In genomic region chr10:11553773-11554381, GRCh38 we compare ENCODE assay signal across 10 cellular contexts. TPM values are rescaled to one million over a fixed set of nuclear protein-coding genes. Genes with fewer than 3 reads are reported as not detected.
DNase-seq lines count a peak whose midpoint lies in the region; ATAC-seq, FAIRE-seq and TF ChIP-seq lines count a peak whose summit lies in the region.
"Had no signal": no experiment of that assay in that cellular context is flagged by ENCODE, and none has a peak within 500 bp of the region (broad histone marks: within the 10 kb centered on the region; RNA-seq: fewer than 3 reads in every experiment).

No MANE protein-coding gene starts in this region.

- no peak overlapping the region for H3K4me3 Mint-ChIP-seq in type B pancreatic cell
- H3K4me3 Mint-ChIP-seq: central memory CD8-positive, alpha-beta T cell had no signal

- TF ChIP-seq EP300 in HepG2 (IDR thresholded peaks at IDR 0.05; ENCODE audit: low read depth in 2 of 2, low read length in 2 of 2) = no peak
- TF ChIP-seq EP300 in HepG2 (CRISPR knock-in tag; IDR thresholded peaks at IDR 0.05; ENCODE audit: borderline replicate concordance) = no peak

- TF ChIP-seq POLR2A in right lobe of liver (IDR thresholded peaks at IDR 0.05) (no peak), HepG2 (IDR thresholded peaks at IDR 0.05; ENCODE audit: insufficient read depth in 1 of 2, low read depth in 2 of 2, low read length in 2 of 2) (no peak)

- H3K27me3 Mint-ChIP-seq in type B pancreatic cell = no peaks in the 10 kb centered on the region

- WGBS in right lobe of liver (ENCODE audit: insufficient coverage, low coverage, low lambda C conversion rate, missing lambda C conversion rate) = 85% methylated on average over 6 of the region's 6 CpGs
- WGBS in HepG2 (ENCODE audit: low lambda C conversion rate) = 84% methylated on average over 6 of the region's 6 CpGs

- no TSS peak for BruUV-seq in HepG2 (replicated peaks; lab: Mats Ljungman, UMichigan)

- no peak for FAIRE-seq in HepG2 (lab: Jason Lieb, UNC)

- H3K36me3 ChIP-seq in right lobe of liver (no peaks in the 10 kb centered on the region), HepG2 (replicated peaks in 1 of 2; ENCODE audit: control insufficient read depth in 1 of 2, insufficient read depth in 2 of 2, low read length in 2 of 2) (no peaks in the 10 kb centered on the region), brain microvascular endothelial cell (replicated peaks) (no peaks in the 10 kb centered on the region)

- H3K4me1 ChIP-seq in right lobe of liver (no peaks in the 10 kb centered on the region), HepG2 (ENCODE audit: insufficient read depth, low read length) (peaks cover 28% of the 10 kb centered on the region)

- intact Hi-C loops in right lobe of liver (cut with DNase I) = no loop called here
- intact Hi-C loops in HepG2 (cut with micrococcal nuclease; ENCODE audit: unreplicated experiment) = no loop called here

- H3K27ac ChIP-seq in right lobe of liver (no peak overlapping the region), HepG2 (ENCODE audit: extremely low read length, insufficient read depth, low read length) (no peak overlapping the region), brain microvascular endothelial cell (no peak overlapping the region)

- no peak overlapping the region for H3K4me2 ChIP-seq in HepG2 (ENCODE audit: low read depth, low read length)

- CTCF ChIA-PET in HepG2 (lab: Yijun Ruan, JAX; ENCODE audit: low intra/inter-chr PET ratio, low total read pairs) = no interaction called here

- no peak overlapping the region for H2AFZ ChIP-seq in HepG2 (ENCODE audit: low read length)

- POLR2A ChIA-PET in HepG2 (lab: Yijun Ruan, JAX) = interaction anchor here (0.6 kb wide), 1 partner anchor 8 kb away, joined by 3 read pairs; no protein-coding TSS in a partner anchor

- no peak for TF ChIP-seq CTCF in right lobe of liver (IDR thresholded peaks at IDR 0.05)
- TF ChIP-seq CTCF in HepG2 (CRISPR knock-in tag; IDR thresholded peaks at IDR 0.05) = no peak
- TF ChIP-seq CTCF in type B pancreatic cell (conservative IDR thresholded peaks at IDR 0.05) = no peak
- TF ChIP-seq CTCF in brain microvascular endothelial cell (IDR thresholded peaks at IDR 0.05; ENCODE audit: low read depth, low read length, missing control alignments) = no peak

- H3K9me3 Mint-ChIP-seq in type B pancreatic cell = peaks cover 15% of the 10 kb centered on the region
- H3K9me3 Mint-ChIP-seq: central memory CD8-positive, alpha-beta T cell had no signal

- DNase-seq in right lobe of liver = no peak
- DNase-seq in HepG2 (ENCODE audit: low spot score) = no peak
- peak; percentile 47 for DNase-seq in MV-4-11 (lab: John Stamatoyannopoulos, UW)
- no peak for DNase-seq in type B pancreatic cell (ENCODE audit: extremely low spot score, unreplicated experiment)
- no peak for DNase-seq in NCI-H2081 (lab: John Stamatoyannopoulos, UW)
- DNase-seq in NCI-H345 treated with DMSO at 0.1 percent for 48 hours (lab: John Stamatoyannopoulos, UW; ENCODE audit: unreplicated experiment) = no peak
- DNase-seq in brain microvascular endothelial cell = no peak
- DNase-seq: left cardiac atrium had no signal

- peaks cover 84% of the 10 kb centered on the region for H3K79me2 ChIP-seq in HepG2 (ENCODE audit: insufficient read depth, low read length)

- in situ Hi-C loops in HepG2 (cut with HindIII; ENCODE audit: extremely low pct_ligation_motif_present, low pct_unique_long_range_greater_than_20kb) = no loop called here
- in situ Hi-C loops in brain microvascular endothelial cell (cut with HindIII; ENCODE audit: low pct_ligation_motif_present, low sequenced_read_pairs) = no loop called here

- H3K9me3 ChIP-seq in right lobe of liver = no peaks in the 10 kb centered on the region
- H3K9me3 ChIP-seq in HepG2 (ENCODE audit: low read length) = no peaks in the 10 kb centered on the region

- no peak for TF ChIP-seq RAD21 in HepG2 (CRISPR knock-in tag; IDR thresholded peaks at IDR 0.05)

- ATAC-seq in right lobe of liver (peak in 3 of 4 donors; percentile 15 to 56 (median 28)), HepG2 (no peak), HG02759 (IDR thresholded peaks at IDR 0.05; ENCODE audit: unreplicated experiment) (peak; percentile 88)
- ATAC-seq: left cardiac atrium had no signal

- H3K36me3 Mint-ChIP-seq in type B pancreatic cell = peaks cover 12% of the 10 kb centered on the region

- H3K27ac Mint-ChIP-seq in type B pancreatic cell = peak overlapping the region; percentile 60

- H4K20me1 ChIP-seq in HepG2 (ENCODE audit: insufficient read depth, low read length) = no peaks in the 10 kb centered on the region; the same call in 1 of the 2 replicates

- no peak overlapping the region for H3K4me3 ChIP-seq in right lobe of liver
- no peak overlapping the region for H3K4me3 ChIP-seq in HepG2 (replicated peaks in 1 of 3; ENCODE audit: insufficient read depth in 1 of 3, low read depth in 2 of 3, low read length in 3 of 3)
- H3K4me3 ChIP-seq in brain microvascular endothelial cell (ENCODE audit: low read depth, low read length) = no peak overlapping the region

- H3K27me3 ChIP-seq in right lobe of liver (no peaks in the 10 kb centered on the region), HepG2 (ENCODE audit: control insufficient read depth in 1 of 2, insufficient read depth in 2 of 2, low read length in 2 of 2) (no peaks in the 10 kb centered on the region), brain microvascular endothelial cell (replicated peaks) (no peaks in the 10 kb centered on the region)

- no peaks in the 10 kb centered on the region for H3K4me1 Mint-ChIP-seq in type B pancreatic cell (ENCODE audit: unreplicated experiment)
- H3K4me1 Mint-ChIP-seq: central memory CD8-positive, alpha-beta T cell had no signal

- H3K9ac ChIP-seq in HepG2 (ENCODE audit: insufficient read depth, low read depth, low read length) = no peak overlapping the region

TF ChIP-seq in HepG2, 621 proteins besides CTCF, POLR2A, EP300 and RAD21 (continues in another document):
- TF ChIP-seq ATF2 (CRISPR knock-in tag; IDR thresholded peaks at IDR 0.05) (no peak), TEAD3 (CRISPR knock-in tag; optimal IDR thresholded peaks at IDR 0.05; ENCODE audit: borderline replicate concordance) (no peak), AGO1 (IDR thresholded peaks at IDR 0.05; ENCODE audit: low read depth, low read length, poor library complexity, severe bottlenecking) (no peak), E2F2 (CRISPR knock-in tag; IDR thresholded peaks at IDR 0.05; ENCODE audit: borderline replicate concordance) (no peak)

RNA-seq across cellular contexts. Expression of gene USP6NL, which starts 57.6 kb away (rescaled TPM):
- total RNA-seq in right lobe of liver = 10 to 100 TPM in 5 of 6 experiments, 1 to 10 TPM in 1; 8.4 to 15.3 (median 11.5) TPM
- 22.9 and 26.2 TPM in 2 replicates for total RNA-seq in HepG2 (2016; rRNA removed; fragmentation: Illumina TruSeq; extraction: Trizol)
- 6.3 and 6.6 TPM in 2 replicates for total RNA-seq in HepG2 (2016; cell fraction: cytosol; rRNA removed; fragmentation: Illumina TruSeq; extraction: Trizol; ENCODE audit: low read depth)
- 22.4 and 23.0 TPM in 2 replicates for total RNA-seq in HepG2 (2016; cell fraction: insoluble cytoplasmic fraction; rRNA removed; fragmentation: Illumina TruSeq; extraction: Trizol)
- total RNA-seq in HepG2 (2016; cell fraction: membrane; rRNA removed; fragmentation: Illumina TruSeq; extraction: Trizol) = 19.5 and 20.2 TPM in 2 replicates
- 24.0 and 25.4 TPM in 2 replicates for total RNA-seq in HepG2 (2016; cell fraction: nucleus; rRNA removed; fragmentation: Illumina TruSeq; extraction: Trizol)
- 10.0 and 10.5 TPM in 2 replicates for polyA plus RNA-seq in HepG2 (2011; rRNA removed)
- 7.8 and 8.5 TPM in 2 replicates for polyA plus RNA-seq in HepG2 (2011; cell fraction: cytosol; rRNA removed)
- 9.9 and 11.7 TPM in 2 replicates for polyA plus RNA-seq in HepG2 (2011; cell fraction: nucleus; rRNA removed)
- polyA plus RNA-seq in HepG2 (2012) = 11.7 and 11.8 TPM in 2 replicates
- 6.4 and 6.6 TPM in 2 replicates for polyA plus RNA-seq in HepG2 (2016; cell fraction: cytosol; fragmentation: Illumina TruSeq; extraction: Trizol; ENCODE audit: low read depth)
- 21.5 and 23.7 TPM in 2 replicates for polyA plus RNA-seq in HepG2 (2016; cell fraction: insoluble cytoplasmic fraction; fragmentation: Illumina TruSeq; extraction: Trizol; ENCODE audit: low read depth)
- 14.7 and 15.3 TPM in 2 replicates for polyA plus RNA-seq in HepG2 (2016; cell fraction: membrane; fragmentation: Illumina TruSeq; extraction: Trizol; ENCODE audit: low read depth)
- polyA plus RNA-seq in HepG2 (2016; cell fraction: nucleus; fragmentation: Illumina TruSeq; extraction: Trizol; ENCODE audit: insufficient read depth, low read depth) = 17.9 and 18.1 TPM in 2 replicates
- 7.3 and 18.7 TPM in 2 replicates for polyA minus RNA-seq in HepG2 (2011; rRNA and poly(A)+ RNA removed; ENCODE audit: low replicate concordance)
- polyA minus RNA-seq in HepG2 (2011; cell fraction: cytosol; rRNA and poly(A)+ RNA removed) = 10.2 and 11.8 TPM in 2 replicates
- polyA minus RNA-seq in HepG2 (2011; cell fraction: nucleus; rRNA and poly(A)+ RNA removed) = 45.0 and 45.6 TPM in 2 replicates
- 29.6 and 33.3 TPM in 2 replicates for total RNA-seq in type B pancreatic cell (ENCODE audit: low replicate concordance)
